In the genomic region with DNA sequence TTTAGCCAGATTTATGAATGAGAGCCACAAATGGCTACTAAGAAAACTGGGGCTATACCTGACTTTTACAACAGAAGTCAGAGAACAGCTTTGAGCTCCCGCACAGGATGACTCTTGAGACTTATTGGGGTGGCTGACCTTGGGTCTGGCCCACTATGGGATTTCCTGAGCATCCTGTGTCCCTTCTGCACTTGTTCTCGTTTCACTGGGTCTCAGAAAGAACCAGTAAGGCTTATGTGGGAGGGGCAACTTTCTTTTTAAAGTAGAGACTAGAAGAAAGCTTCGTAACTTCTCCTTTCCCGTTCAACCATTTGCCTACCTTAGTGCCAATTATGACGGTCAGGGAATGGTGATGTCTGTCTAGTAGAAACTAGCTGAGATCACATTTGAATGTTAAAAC, we compare ENCODE assay signal across 1 cellular context.
TF ChIP-seq lines count a peak whose summit lies in the region.

No MANE protein-coding gene starts in this region.

TF ChIP-seq in IMR-90, 13 proteins besides CTCF, POLR2A, EP300 and RAD21:
- TF ChIP-seq SMC3 (IDR thresholded peaks at IDR 0.05; ENCODE audit: low read depth, low read length) (no peak), FOS (IDR thresholded peaks at IDR 0.05; ENCODE audit: low read depth, low read length) (no peak), RFX5 (IDR thresholded peaks at IDR 0.05; ENCODE audit: low read depth, low read length) (no peak), MAFK (IDR thresholded peaks at IDR 0.05; ENCODE audit: low read depth, low read length) (no peak), MXI1 (IDR thresholded peaks at IDR 0.05; ENCODE audit: borderline replicate concordance, low read depth, low read length) (no peak), RCOR1 (IDR thresholded peaks at IDR 0.05; ENCODE audit: insufficient replicate concordance, low read length) (no peak), CEBPB (IDR thresholded peaks at IDR 0.05; ENCODE audit: low read depth, low read length) (no peak), CHD1 (IDR thresholded peaks at IDR 0.05; ENCODE audit: low read depth, low read length) (no peak), ELK1 (IDR thresholded peaks at IDR 0.05; ENCODE audit: borderline replicate concordance, low read depth, low read length) (no peak), BHLHE40 (IDR thresholded peaks at IDR 0.05; ENCODE audit: low read depth, low read length) (no peak), MAZ (IDR thresholded peaks at IDR 0.05; ENCODE audit: borderline replicate concordance, low read depth, low read length) (no peak), NFE2L2 (IDR thresholded peaks at IDR 0.05; ENCODE audit: low read depth, low read length) (no peak)
- TF ChIP-seq, protein P1, sequence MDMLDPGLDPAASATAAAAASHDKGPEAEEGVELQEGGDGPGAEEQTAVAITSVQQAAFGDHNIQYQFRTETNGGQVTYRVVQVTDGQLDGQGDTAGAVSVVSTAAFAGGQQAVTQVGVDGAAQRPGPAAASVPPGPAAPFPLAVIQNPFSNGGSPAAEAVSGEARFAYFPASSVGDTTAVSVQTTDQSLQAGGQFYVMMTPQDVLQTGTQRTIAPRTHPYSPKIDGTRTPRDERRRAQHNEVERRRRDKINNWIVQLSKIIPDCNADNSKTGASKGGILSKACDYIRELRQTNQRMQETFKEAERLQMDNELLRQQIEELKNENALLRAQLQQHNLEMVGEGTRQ (IDR thresholded peaks at IDR 0.05; ENCODE audit: low read depth, low read length) = no peak
